In the genomic region with DNA sequence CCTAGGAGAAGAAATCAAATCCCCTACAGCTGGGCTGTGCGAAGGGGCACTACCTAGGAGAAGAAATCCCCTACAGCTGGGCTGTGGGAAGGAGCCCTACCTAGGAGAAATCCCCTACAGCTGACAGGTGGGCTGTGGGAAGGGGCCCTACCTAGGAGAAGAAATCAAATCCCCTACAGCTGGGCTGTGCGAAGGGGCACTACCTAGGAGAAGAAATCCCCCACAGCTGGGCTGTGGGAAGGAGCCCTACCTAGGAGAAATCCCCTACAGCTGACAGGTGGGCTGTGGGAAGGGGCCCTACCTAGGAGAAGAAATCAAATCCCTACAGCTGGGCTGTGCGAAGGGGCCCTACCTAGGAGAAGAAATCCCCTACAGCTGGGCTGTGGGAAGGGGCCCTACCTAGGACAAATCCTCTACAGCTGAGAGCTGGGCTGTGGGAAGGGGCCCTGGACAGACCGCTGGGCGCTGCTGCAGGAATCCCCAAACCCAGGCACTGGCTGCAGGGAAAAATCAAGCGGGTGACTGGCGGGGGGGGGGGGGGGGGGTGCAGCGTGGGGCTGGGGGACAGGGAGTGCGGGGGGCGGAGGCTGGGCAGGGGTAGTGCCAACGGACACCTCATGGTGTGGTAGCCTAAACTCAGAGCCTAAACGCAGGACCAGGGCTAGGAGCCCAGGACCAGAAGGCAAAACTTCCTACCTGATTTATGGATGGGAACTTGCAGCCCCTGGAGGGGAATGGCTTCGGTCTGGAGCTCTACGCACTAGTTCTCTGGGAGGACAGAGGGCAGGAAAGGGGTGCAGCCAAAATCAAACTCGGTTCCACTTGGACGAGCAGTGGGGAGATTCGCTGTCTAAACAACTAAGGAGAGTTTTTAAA, we compare ENCODE assay signal across 8 cellular contexts. TPM values are rescaled to one million over a fixed set of nuclear protein-coding genes. Genes with fewer than 3 reads are reported as not detected.
A peak's percentile ranks its signal among the peaks of the same experiment; 100 is the strongest.
DNase-seq lines count a peak whose midpoint lies in the region; ATAC-seq and TF ChIP-seq lines count a peak whose summit lies in the region.
"Not testable (repeated sequence)": the region's sequence is repeated elsewhere in the genome, so short reads cannot be mapped to it uniquely, and the experiment has no call there.

No MANE protein-coding gene starts in this region.

- peaks cover 19% of the 10 kb centered on the region for H3K79me2 ChIP-seq in OCI-LY3 (ENCODE audit: low read length)

- peaks cover 33% of the 10 kb centered on the region for H3K4me1 Mint-ChIP-seq in Calu3 (ENCODE audit: low read depth, unreplicated experiment)
- peaks cover 32% of the 10 kb centered on the region for H3K4me1 Mint-ChIP-seq in activated naive CD4-positive, alpha-beta T cell treated with anti-CD3 and anti-CD28 coated beads, Interleukin-2, amount 10 ng/mL, durations not matched to agents 7 days and 5 days
- peaks cover 48% of the 10 kb centered on the region for H3K4me1 Mint-ChIP-seq in stimulated activated naive CD8-positive, alpha-beta T cell treated with anti-CD3 and anti-CD28 coated beads, Interleukin-15, amount 100 ng/mL, for 72 hours

- H3K27ac Mint-ChIP-seq in Calu3 (ENCODE audit: unreplicated experiment): peak overlapping the region; percentile 94
- peak overlapping the region; percentile 95 for H3K27ac Mint-ChIP-seq in activated naive CD4-positive, alpha-beta T cell treated with anti-CD3 and anti-CD28 coated beads, Interleukin-2, amount 10 ng/mL, durations not matched to agents 7 days and 5 days
- H3K27ac Mint-ChIP-seq in stimulated activated naive CD8-positive, alpha-beta T cell treated with anti-CD3 and anti-CD28 coated beads, Interleukin-15, amount 100 ng/mL, for 72 hours: peak overlapping the region; percentile 96 to 97

- not testable (repeated sequence) for H3K27me3 ChIP-seq in OCI-LY3 (ENCODE audit: low read depth, low read length); muscle layer of duodenum (ENCODE audit: low read depth, low read length)

- not testable (repeated sequence) for BruUV-seq in Calu3 (replicated peaks; lab: Mats Ljungman, UMichigan)

- H3K4me2 ChIP-seq in OCI-LY3 (ENCODE audit: low read length): peak overlapping the region; percentile 98

- not testable (repeated sequence) for H3K9me3 Mint-ChIP-seq in Calu3 (ENCODE audit: low read depth, unreplicated experiment); activated naive CD4-positive, alpha-beta T cell treated with anti-CD3 and anti-CD28 coated beads, Interleukin-2, amount 10 ng/mL, durations not matched to agents 7 days and 5 days; stimulated activated naive CD8-positive, alpha-beta T cell treated with anti-CD3 and anti-CD28 coated beads, Interleukin-15, amount 100 ng/mL, for 72 hours

- H3K36me3 ChIP-seq in OCI-LY3 (replicated peaks; ENCODE audit: low read depth, low read length) (peaks cover 17% of the 10 kb centered on the region), muscle layer of duodenum (ENCODE audit: control insufficient read depth in 1 of 2, insufficient read depth in 2 of 2, low read length in 2 of 2) (peaks cover 4 to 16% of the 10 kb centered on the region in 2 donors)

- H3K27ac ChIP-seq in OCI-LY3 (ENCODE audit: low read length): peak overlapping the region; percentile 86
- peak overlapping the region; percentile 93 for H3K27ac ChIP-seq in muscle layer of duodenum (ENCODE audit: low read length)

- CTCF ChIA-PET in Calu3 (lab: Charles Lee): interaction anchor here (1.1 kb wide), 1 partner anchor 15 kb away, joined by 6 read pairs; no protein-coding TSS in a partner anchor
- CTCF ChIA-PET in activated naive CD4-positive, alpha-beta T cell treated with anti-CD3 and anti-CD28 coated beads, Interleukin-2, amount 10 ng/mL, durations not matched to agents 7 days and 5 days (lab: Charles Lee): interaction anchor here (1.8 to 3.3 kb wide), 2 partner anchors 17 to 43 kb away, joined by 8 to 16 read pairs; no protein-coding TSS in a partner anchor

- peaks cover 60% of the 10 kb centered on the region for H3K36me3 Mint-ChIP-seq in Calu3 (ENCODE audit: insufficient read depth, unreplicated experiment)
- H3K36me3 Mint-ChIP-seq in activated naive CD4-positive, alpha-beta T cell treated with anti-CD3 and anti-CD28 coated beads, Interleukin-2, amount 10 ng/mL, durations not matched to agents 7 days and 5 days: not testable (repeated sequence)

- peak overlapping the region; percentile 83 for H3K9ac ChIP-seq in OCI-LY3 (ENCODE audit: low read length)

- not testable (repeated sequence) for H4K20me1 ChIP-seq in OCI-LY3 (ENCODE audit: insufficient read depth, low read length)

- not testable (repeated sequence) for H3K9me3 ChIP-seq in OCI-LY3 (ENCODE audit: insufficient read depth, low read length); muscle layer of duodenum (ENCODE audit: control insufficient read depth in 1 of 2, low read length in 2 of 2)

- H3K4me1 ChIP-seq in OCI-LY3 (ENCODE audit: low read length) (peaks cover 19% of the 10 kb centered on the region), muscle layer of duodenum (ENCODE audit: control insufficient read depth in 1 of 2, insufficient read depth in 2 of 2, low read length in 2 of 2) (peaks cover 3 to 53% of the 10 kb centered on the region in 2 donors)

- peak overlapping the region; percentile 81 for H2AFZ ChIP-seq in OCI-LY3 (ENCODE audit: low read depth, low read length)

- not testable (repeated sequence) for TF ChIP-seq CTCF in Calu3 (IDR thresholded peaks at IDR 0.05; ENCODE audit: unreplicated experiment); OCI-LY3 (IDR thresholded peaks at IDR 0.05; ENCODE audit: low read depth, low read length); foreskin fibroblast (IDR thresholded peaks at IDR 0.05; ENCODE audit: low read depth, low read length)

- intact Hi-C loops in Calu3 (cut with micrococcal nuclease; ENCODE audit: unreplicated experiment): loop anchor here (2.0 kb wide), 1 partner anchor 80 kb away; no protein-coding TSS in a partner anchor

- peak; percentile 7 for ATAC-seq in GM21360 (IDR thresholded peaks at IDR 0.05; ENCODE audit: unreplicated experiment)
- ATAC-seq in HG03095 (IDR thresholded peaks at IDR 0.05; ENCODE audit: unreplicated experiment): peak; percentile 18
- peak; percentile 56 for ATAC-seq in stimulated activated naive CD8-positive, alpha-beta T cell treated with anti-CD3 and anti-CD28 coated beads, Interleukin-15, amount 100 ng/mL, for 72 hours

- H3K4me3 ChIP-seq in OCI-LY3 (ENCODE audit: low read length) (peak overlapping the region; percentile 87), foreskin fibroblast (ENCODE audit: low read depth in 1 of 2, low read length in 2 of 2) (peak overlapping the region; percentile 80 to 96), muscle layer of duodenum (ENCODE audit: low read depth in 1 of 2, low read length in 2 of 2) (peak overlapping the region; percentile 92 to 98)

- peak overlapping the region; percentile 82 for H3K4me3 Mint-ChIP-seq in Calu3 (ENCODE audit: low read depth, unreplicated experiment)
- peak overlapping the region; percentile 79 for H3K4me3 Mint-ChIP-seq in activated naive CD4-positive, alpha-beta T cell treated with anti-CD3 and anti-CD28 coated beads, Interleukin-2, amount 10 ng/mL, durations not matched to agents 7 days and 5 days
- peak overlapping the region; percentile 86 to 89 for H3K4me3 Mint-ChIP-seq in stimulated activated naive CD8-positive, alpha-beta T cell treated with anti-CD3 and anti-CD28 coated beads, Interleukin-15, amount 100 ng/mL, for 72 hours

- not testable (repeated sequence) for H3K27me3 Mint-ChIP-seq in Calu3 (ENCODE audit: unreplicated experiment); activated naive CD4-positive, alpha-beta T cell treated with anti-CD3 and anti-CD28 coated beads, Interleukin-2, amount 10 ng/mL, durations not matched to agents 7 days and 5 days; stimulated activated naive CD8-positive, alpha-beta T cell treated with anti-CD3 and anti-CD28 coated beads, Interleukin-15, amount 100 ng/mL, for 72 hours

- DNase-seq in Calu3: peak; percentile 12
- DNase-seq in activated naive CD4-positive, alpha-beta T cell treated with anti-CD3 and anti-CD28 coated beads, Interleukin-2, amount 10 ng/mL, durations not matched to agents 7 days and 5 days: not testable (repeated sequence)
- peak in 1 of 2 donors; percentile 3 for DNase-seq in foreskin fibroblast
- peak; percentile 32 to 51 for DNase-seq in stimulated activated naive CD8-positive, alpha-beta T cell treated with anti-CD3 and anti-CD28 coated beads, Interleukin-15, amount 100 ng/mL, for 72 hours

RNA-seq across cellular contexts. Expression of a gene that starts 0.5 kb away (rescaled TPM):
- total RNA-seq in Calu3 (2022): 132 and 143 TPM in 2 replicates

RNA-seq across cellular contexts. Expression of a gene that starts 0.6 kb away (rescaled TPM):
- 29.1 and 31.3 TPM in 2 replicates for total RNA-seq in Calu3 (2022)

RNA-seq across cellular contexts. Expression of a gene that starts 58.7 kb away (rescaled TPM):
- 0.15 and 0.35 TPM in 2 replicates for total RNA-seq in Calu3 (2022)
